1 cellular context compared by ENCODE assay signal in genomic region chr17:8110456-8110804, GRCh38.
TF ChIP-seq lines count a peak whose summit lies in the region.

No MANE protein-coding gene starts in this region.

TF ChIP-seq in H1, 55 proteins besides CTCF, POLR2A, EP300 and RAD21:
- TF ChIP-seq JUND (IDR thresholded peaks at IDR 0.05; ENCODE audit: low read length) (no peak), NANOG (IDR thresholded peaks at IDR 0.05; ENCODE audit: insufficient read depth, low read depth, low read length, poor library complexity, severe bottlenecking) (no peak), E2F6 (IDR thresholded peaks at IDR 0.05) (no peak), HDAC2 (IDR thresholded peaks at IDR 0.05; ENCODE audit: borderline replicate concordance in 1 of 2, low read depth in 2 of 2, low read length in 2 of 2) (no peak), SIN3A (conservative IDR thresholded peaks at IDR 0.05 in 1 of 2, IDR thresholded peaks at IDR 0.05 in 1 of 2; ENCODE audit: low read depth in 1 of 2, low read length in 2 of 2) (no peak), BCL11A (IDR thresholded peaks at IDR 0.05; ENCODE audit: low read depth in 2 of 2, low read length in 2 of 2) (no peak), POU5F1 (IDR thresholded peaks at IDR 0.05; ENCODE audit: low read depth, low read length) (no peak), POLR2AphosphoS5 (IDR thresholded peaks at IDR 0.05; ENCODE audit: low read depth, low read length) (no peak), PHF8 (conservative IDR thresholded peaks at IDR 0.05; ENCODE audit: low read depth, low read length) (no peak)
